ENCODE assay signal across 4 cellular contexts in genomic region chr16:47971225-47971624, GRCh38.
"Had no signal": no experiment of that assay in that cellular context is flagged by ENCODE, and none has a peak within 500 bp of the region (broad histone marks: within the 10 kb centered on the region; RNA-seq: fewer than 3 reads in every experiment).

No MANE protein-coding gene starts in this region.

- ATAC-seq: HepG2, K562 had no signal

- DNase-seq: IMR-90 had no signal

- H3K27ac ChIP-seq: HL-60 had no signal

- H3K4me3 ChIP-seq: K562 had no signal
